Comparison of ENCODE assay signal across 19 cellular contexts in genomic region chr6:150195996-150196417, GRCh38. TPM values are rescaled to one million over a fixed set of nuclear protein-coding genes. Genes with fewer than 3 reads are reported as not detected.
DNase-seq lines count a peak whose midpoint lies in the region; ATAC-seq and TF ChIP-seq lines count a peak whose summit lies in the region.
"Had no signal": no experiment of that assay in that cellular context is flagged by ENCODE, and none has a peak within 500 bp of the region (broad histone marks: within the 10 kb centered on the region; RNA-seq: fewer than 3 reads in every experiment).

No MANE protein-coding gene starts in this region.

- DNase-seq in MCF 10A (ENCODE audit: unreplicated experiment) (no peak), mammary epithelial cell (no peak), SHP77 treated with DMSO at 0.1 percent for 48 hours (lab: John Stamatoyannopoulos, UW) (peak; percentile 62), left colon (peak in 1 of 2 donors; percentile 66), thyroid gland (no peak), substantia nigra (lab: John Stamatoyannopoulos, UW) (no peak)
- DNase-seq: activated CD4-positive, alpha-beta T cell treated with anti-CD3 and anti-CD28 coated beads for 48 hours; brain microvascular endothelial cell; CD4-positive, alpha-beta memory T cell; naive thymus-derived CD4-positive, alpha-beta T cell; NCI-H2171 treated with DMSO at 0.1 percent for 48 hours; retina; stimulated activated CD4-positive, alpha-beta T cell treated with anti-CD3 and anti-CD28 coated beads, Interleukin-2, amount 100 ng/mL, for 48 hours; T1000; tibial artery had no signal

- H3K27ac ChIP-seq in mammary epithelial cell (ENCODE audit: insufficient read depth, low read depth, low read length), result no peak overlapping the region
- H3K27ac ChIP-seq in thyroid gland, result peak overlapping the region; percentile 32 to 36 (median 34)
- H3K27ac ChIP-seq in substantia nigra (ENCODE audit: low read depth, low read length, poor library complexity, severe bottlenecking), result no peak overlapping the region
- H3K27ac ChIP-seq: brain microvascular endothelial cell, tibial artery had no signal

- H3K27ac Mint-ChIP-seq in MCF 10A (ENCODE audit: low read depth, unreplicated experiment), result peak overlapping the region; percentile 67
- H3K27ac Mint-ChIP-seq: activated naive CD4-positive, alpha-beta T cell treated with anti-CD3 and anti-CD28 coated beads, Interleukin-2, amount 50 U/mL, for 24 hours; CD4-positive, alpha-beta memory T cell; naive thymus-derived CD4-positive, alpha-beta T cell had no signal

- TF ChIP-seq POLR2A in thyroid gland (IDR thresholded peaks at IDR 0.05), result no peak

- no peak overlapping the region for H3K4me3 Mint-ChIP-seq in MCF 10A (ENCODE audit: unreplicated experiment)
- H3K4me3 Mint-ChIP-seq: activated naive CD4-positive, alpha-beta T cell treated with anti-CD3 and anti-CD28 coated beads, Interleukin-2, amount 50 U/mL, for 24 hours; CD4-positive, alpha-beta memory T cell; naive thymus-derived CD4-positive, alpha-beta T cell had no signal

- peaks cover 97% of the 10 kb centered on the region for H3K79me2 ChIP-seq in mammary epithelial cell (ENCODE audit: insufficient read depth, low read length)

- H3K36me3 Mint-ChIP-seq in MCF 10A (ENCODE audit: insufficient read depth, unreplicated experiment), result peaks cover under 1% of the 10 kb centered on the region
- H3K36me3 Mint-ChIP-seq: activated naive CD4-positive, alpha-beta T cell treated with anti-CD3 and anti-CD28 coated beads, Interleukin-2, amount 50 U/mL, for 24 hours; CD4-positive, alpha-beta memory T cell; naive thymus-derived CD4-positive, alpha-beta T cell had no signal

- TF ChIP-seq CTCF in MCF 10A (IDR thresholded peaks at IDR 0.05; ENCODE audit: unreplicated experiment), result no peak
- TF ChIP-seq CTCF in mammary epithelial cell (conservative IDR thresholded peaks at IDR 0.05 in 1 of 2, IDR thresholded peaks at IDR 0.05 in 1 of 2; ENCODE audit: extremely low read depth in 1 of 2, insufficient read depth in 1 of 2, low read depth in 1 of 2, low read length in 2 of 2), result no peak
- TF ChIP-seq CTCF in thyroid gland (IDR thresholded peaks at IDR 0.05), result no peak

- H3K36me3 ChIP-seq in mammary epithelial cell (ENCODE audit: insufficient read depth, low read length) (no peaks in the 10 kb centered on the region), thyroid gland (no peaks in the 10 kb centered on the region)
- H3K36me3 ChIP-seq: brain microvascular endothelial cell, tibial artery had no signal

- H3K4me3 ChIP-seq in mammary epithelial cell (replicated peaks in 1 of 3; ENCODE audit: insufficient read depth in 1 of 3, low read depth in 2 of 3, low read length in 3 of 3), result no peak overlapping the region
- no peak overlapping the region for H3K4me3 ChIP-seq in thyroid gland (replicated peaks in 1 of 3)
- H3K4me3 ChIP-seq: tibial artery had no signal

- ATAC-seq in left colon (peak; percentile 85), GM21737 (IDR thresholded peaks at IDR 0.05; ENCODE audit: unreplicated experiment) (no peak), HG03442 (IDR thresholded peaks at IDR 0.05; ENCODE audit: unreplicated experiment) (no peak)
- ATAC-seq: left lobe of liver; naive thymus-derived CD4-positive, alpha-beta T cell had no signal

- dilution Hi-C loops in mammary epithelial cell (cut with HindIII; ENCODE audit: low sequenced_read_pairs), result no loop called here

- in situ Hi-C loops in mammary epithelial cell (cut with MboI; ENCODE audit: low sequenced_read_pairs in 2 of 2), result no loop called here

- H3K9me3 Mint-ChIP-seq in MCF 10A (ENCODE audit: unreplicated experiment), result no peaks in the 10 kb centered on the region
- H3K9me3 Mint-ChIP-seq: activated naive CD4-positive, alpha-beta T cell treated with anti-CD3 and anti-CD28 coated beads, Interleukin-2, amount 50 U/mL, for 24 hours; CD4-positive, alpha-beta memory T cell had no signal

- H3K27me3 ChIP-seq in mammary epithelial cell (ENCODE audit: insufficient read depth, low read length), result no peaks in the 10 kb centered on the region
- no peaks in the 10 kb centered on the region for H3K27me3 ChIP-seq in thyroid gland
- H3K27me3 ChIP-seq: brain microvascular endothelial cell had no signal

- no peaks in the 10 kb centered on the region for H3K27me3 Mint-ChIP-seq in MCF 10A (ENCODE audit: insufficient read depth, unreplicated experiment)

- H3K9ac ChIP-seq in mammary epithelial cell (ENCODE audit: insufficient read depth, low read length), result no peak overlapping the region

- BruUV-seq in MCF 10A (replicated peaks; lab: Mats Ljungman, UMichigan), result no TSS peak
- BruUV-seq in mammary epithelial cell (replicated peaks; lab: Mats Ljungman, UMichigan), result no TSS peak

- H3K4me1 ChIP-seq in mammary epithelial cell (ENCODE audit: insufficient read depth, low read length), result peaks cover 23% of the 10 kb centered on the region
- H3K4me1 ChIP-seq in thyroid gland, result peaks cover 41 to 52% of the 10 kb centered on the region in 2 donors

- peaks cover 57% of the 10 kb centered on the region for H3K4me1 Mint-ChIP-seq in MCF 10A (ENCODE audit: insufficient read depth, unreplicated experiment)
- H3K4me1 Mint-ChIP-seq: activated naive CD4-positive, alpha-beta T cell treated with anti-CD3 and anti-CD28 coated beads, Interleukin-2, amount 50 U/mL, for 24 hours; naive thymus-derived CD4-positive, alpha-beta T cell had no signal

- no peak overlapping the region for H2AFZ ChIP-seq in mammary epithelial cell (ENCODE audit: low read depth, low read length)

- intact Hi-C loops in MCF 10A (cut with micrococcal nuclease), result no loop called here
- intact Hi-C loops in mammary epithelial cell (cut with micrococcal nuclease), result no loop called here
- intact Hi-C loops in left colon (cut with DNase I, micrococcal nuclease), result no loop called here
- intact Hi-C loops in thyroid gland (cut with DNase I), result no loop called here

- CTCF ChIA-PET in MCF 10A (lab: Yijun Ruan, JAX), result interaction anchor here (1.1 kb wide), 2 partner anchors 73 to 115 kb away, joined by 3 read pairs; no protein-coding TSS in a partner anchor
- CTCF ChIA-PET in mammary epithelial cell (lab: Charles Lee; ENCODE audit: low non-redundant PET), result no interaction called here

- POLR2A ChIA-PET in MCF 10A (lab: Yijun Ruan, JAX), result interaction anchor here (0.8 to 3.9 kb wide), 7 partner anchors 15 to 71 kb away, joined by 3 to 26 read pairs (median 5); no protein-coding TSS in a partner anchor

- H3K9me3 ChIP-seq in mammary epithelial cell (replicated peaks; ENCODE audit: insufficient read depth, low read length) (no peaks in the 10 kb centered on the region), thyroid gland (no peaks in the 10 kb centered on the region)
- H3K9me3 ChIP-seq: tibial artery had no signal

- H3K4me2 ChIP-seq in mammary epithelial cell (ENCODE audit: insufficient read depth, low read depth, low read length), result no peak overlapping the region

- peaks cover 2% of the 10 kb centered on the region for H4K20me1 ChIP-seq in mammary epithelial cell (ENCODE audit: insufficient read depth, low read length)

- 100% methylated on average over 2 of the region's 2 CpGs for WGBS in mammary epithelial cell (ENCODE audit: low coverage, missing lambda C conversion rate)
- 69 to 73% methylated on average over 2 of the region's 2 CpGs for whole genome bisulfite sequencing in thyroid gland, 2 donors

RNA-seq across cellular contexts. Expression of gene PPP1R14C, which starts 53.2 kb away (rescaled TPM):
- total RNA-seq in MCF 10A (2022) (32.0 and 38.7 TPM in 2 replicates), mammary epithelial cell (10 to 100 TPM; 46.8 to 56.2 TPM), left colon (10 to 100 TPM; 28.9 to 40.0 TPM), thyroid gland (100 to 1,000 TPM in 1 of 4 donors, 10 to 100 TPM in 3; 34.7 to 102 (median 79.7) TPM)
- 32.2 TPM for polyA plus RNA-seq in mammary epithelial cell
- 45.3 TPM for polyA minus RNA-seq in mammary epithelial cell
- total RNA-seq: CD4-positive, alpha-beta memory T cell; naive thymus-derived CD4-positive, alpha-beta T cell had no signal
- polyA plus RNA-seq: CD4-positive, alpha-beta memory T cell; naive thymus-derived CD4-positive, alpha-beta T cell had no signal

Comparison
In these comparisons a context has a peak if more than half of its experiments do, and no peak if none do; other contexts are left out.
1. H3K27ac ChIP-seq: peak in thyroid gland (3 of 3); none in mammary epithelial cell (single experiment) and substantia nigra (single experiment).